1 cellular context compared by ENCODE assay signal in genomic region chr19:35208121-35208520, GRCh38.
TF ChIP-seq lines count a peak whose summit lies in the region.

No MANE protein-coding gene starts in this region.

TF ChIP-seq in K562, 482 proteins besides CTCF, POLR2A, EP300 and RAD21:
- TF ChIP-seq ZBTB33 (CRISPR knock-in tag; IDR thresholded peaks at IDR 0.05) (0 out of 2 replicates have a peak, but pooled peaks have one; percentile 54), RCOR1 (IDR thresholded peaks at IDR 0.05; ENCODE audit: borderline replicate concordance in 1 of 2, low read depth in 2 of 2, low read length in 2 of 2) (peak in 1 of 2 experiments; percentile 29; a peak in 1 of 4 replicates), KDM1A (IDR thresholded peaks at IDR 0.05) (peak in 1 of 2 experiments; percentile 18; a peak in 1 of 4 replicates), ZFP36 (IDR thresholded peaks at IDR 0.05; ENCODE audit: low read depth, low read length, partially characterized antibody) (no peak), SMARCA5 (IDR thresholded peaks at IDR 0.05) (peak; percentile 80), WHSC1 (IDR thresholded peaks at IDR 0.05; ENCODE audit: low read length) (no peak), CCNT2 (IDR thresholded peaks at IDR 0.05; ENCODE audit: borderline replicate concordance, extremely low read depth, insufficient read length, low read depth, low read length) (no peak), CGGBP1 (CRISPR knock-in tag; IDR thresholded peaks at IDR 0.05) (no peak), GTF2F1 (IDR thresholded peaks at IDR 0.05; ENCODE audit: low read depth, low read length) (no peak), GATA2 (CRISPR knock-in tag; IDR thresholded peaks at IDR 0.05) (no peak), DLX4 (CRISPR knock-in tag; IDR thresholded peaks at IDR 0.05) (no peak), NFE2L1 (tag; IDR thresholded peaks at IDR 0.05; ENCODE audit: borderline replicate concordance, low read depth) (no peak), HSF4 (CRISPR knock-in tag; IDR thresholded peaks at IDR 0.05; ENCODE audit: borderline replicate concordance) (no peak), MAFK (IDR thresholded peaks at IDR 0.05; ENCODE audit: low read length) (no peak), IRF9 (tag; IDR thresholded peaks at IDR 0.05) (no peak), RBM25 (IDR thresholded peaks at IDR 0.05; ENCODE audit: low read depth, low read length, severe bottlenecking) (peak; percentile 95), ZNF707 (CRISPR knock-in tag; conservative IDR thresholded peaks at IDR 0.05) (no peak), BCOR (IDR thresholded peaks at IDR 0.05) (peak; percentile 62; the same call in 1 of the 2 replicates)
- TF ChIP-seq, protein P1, sequence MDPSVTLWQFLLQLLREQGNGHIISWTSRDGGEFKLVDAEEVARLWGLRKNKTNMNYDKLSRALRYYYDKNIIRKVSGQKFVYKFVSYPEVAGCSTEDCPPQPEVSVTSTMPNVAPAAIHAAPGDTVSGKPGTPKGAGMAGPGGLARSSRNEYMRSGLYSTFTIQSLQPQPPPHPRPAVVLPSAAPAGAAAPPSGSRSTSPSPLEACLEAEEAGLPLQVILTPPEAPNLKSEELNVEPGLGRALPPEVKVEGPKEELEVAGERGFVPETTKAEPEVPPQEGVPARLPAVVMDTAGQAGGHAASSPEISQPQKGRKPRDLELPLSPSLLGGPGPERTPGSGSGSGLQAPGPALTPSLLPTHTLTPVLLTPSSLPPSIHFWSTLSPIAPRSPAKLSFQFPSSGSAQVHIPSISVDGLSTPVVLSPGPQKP (CRISPR knock-in tag; IDR thresholded peaks at IDR 0.05) = no peak
- TF ChIP-seq, protein P2, sequence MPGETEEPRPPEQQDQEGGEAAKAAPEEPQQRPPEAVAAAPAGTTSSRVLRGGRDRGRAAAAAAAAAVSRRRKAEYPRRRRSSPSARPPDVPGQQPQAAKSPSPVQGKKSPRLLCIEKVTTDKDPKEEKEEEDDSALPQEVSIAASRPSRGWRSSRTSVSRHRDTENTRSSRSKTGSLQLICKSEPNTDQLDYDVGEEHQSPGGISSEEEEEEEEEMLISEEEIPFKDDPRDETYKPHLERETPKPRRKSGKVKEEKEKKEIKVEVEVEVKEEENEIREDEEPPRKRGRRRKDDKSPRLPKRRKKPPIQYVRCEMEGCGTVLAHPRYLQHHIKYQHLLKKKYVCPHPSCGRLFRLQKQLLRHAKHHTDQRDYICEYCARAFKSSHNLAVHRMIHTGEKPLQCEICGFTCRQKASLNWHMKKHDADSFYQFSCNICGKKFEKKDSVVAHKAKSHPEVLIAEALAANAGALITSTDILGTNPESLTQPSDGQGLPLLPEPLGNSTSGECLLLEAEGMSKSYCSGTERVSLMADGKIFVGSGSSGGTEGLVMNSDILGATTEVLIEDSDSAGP (CRISPR knock-in tag; IDR thresholded peaks at IDR 0.05) = no peak
